33 cellular contexts compared by ENCODE assay signal in the genomic region with DNA sequence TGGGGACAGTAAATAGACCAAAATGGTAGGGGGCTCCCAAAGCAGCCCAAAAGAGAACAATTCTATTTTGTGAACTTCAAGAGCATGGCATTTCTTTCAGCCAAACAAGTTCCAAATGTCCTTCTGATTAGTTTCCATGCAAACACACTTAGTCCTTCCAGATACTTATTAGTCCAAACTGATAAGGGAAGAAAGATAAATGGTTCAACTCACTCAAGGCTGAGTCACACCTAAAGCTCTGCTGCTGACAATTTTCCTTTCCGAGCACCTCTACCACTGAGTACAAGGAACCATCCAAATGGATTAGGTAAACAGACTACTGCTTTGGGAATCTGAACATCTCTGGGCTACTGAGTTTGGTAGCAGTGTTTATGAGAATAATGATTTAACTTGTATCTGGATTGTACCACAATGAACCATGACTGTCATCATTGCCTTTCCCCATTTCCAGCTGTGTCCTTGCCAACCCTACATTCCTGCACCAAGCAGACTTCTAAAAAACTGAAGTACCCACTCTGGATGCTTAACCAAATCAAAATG.
DNase-seq lines count a peak whose midpoint lies in the region; ATAC-seq, FAIRE-seq and TF ChIP-seq lines count a peak whose summit lies in the region.
"Had no signal": no experiment of that assay in that cellular context is flagged by ENCODE, and none has a peak within 500 bp of the region (broad histone marks: within the 10 kb centered on the region; RNA-seq: fewer than 3 reads in every experiment).

No MANE protein-coding gene starts in this region.

- H3K4me1 ChIP-seq in RWPE2 (ENCODE audit: insufficient read depth, poor library complexity, severe bottlenecking) (peaks cover 38% of the 10 kb centered on the region), small intestine (ENCODE audit: control insufficient read depth in 2 of 2, insufficient read depth in 1 of 2, low read depth in 1 of 2, low read length in 1 of 2) (peaks cover 7 to 11% of the 10 kb centered on the region in 2 donors)

- DNase-seq in ELF-1 (ENCODE audit: low read depth, low spot score): peak; percentile 26
- DNase-seq in RWPE2 (ENCODE audit: low spot score): no peak
- DNase-seq in fibroblast of villous mesenchyme (ENCODE audit: low read depth): peak; percentile 46
- peak; percentile 79 for DNase-seq in small intestine
- DNase-seq in islet precursor cell: no peak
- no peak for DNase-seq in activated CD4-positive, alpha-beta memory T cell treated with anti-CD3 and anti-CD28 coated beads, Interleukin-2, amount 10 ng/mL, durations not matched to agents 7 days and 5 days
- DNase-seq: activated CD4-positive, alpha-beta T cell treated with anti-CD3 and anti-CD28 coated beads for 4 hours; activated CD8-positive, alpha-beta memory T cell treated with anti-CD3 and anti-CD28 coated beads for 24 hours; activated T-cell treated with anti-CD3 and anti-CD28 coated beads for 4 hours; C1 segment of cervical spinal cord; DMS79; effector CD8-positive, alpha-beta T cell; GF-D8; GM23248; kidney; left ventricle myocardium superior; midbrain; naive B cell; NCI-H1092; NCI-H1694; NCI-H510A; sigmoid colon; stimulated activated CD4-positive, alpha-beta T cell treated with anti-CD3 and anti-CD28 coated beads, Interleukin-4, amount 100 ng/mL, for 24 hours; T-helper 17 cell had no signal

- FAIRE-seq in small intestine (lab: Jason Lieb, UNC): no peak
- FAIRE-seq: kidney, TTC549 had no signal

- no peak overlapping the region for H3K4me3 Mint-ChIP-seq in activated CD4-positive, alpha-beta memory T cell treated with anti-CD3 and anti-CD28 coated beads, Interleukin-2, amount 10 ng/mL, durations not matched to agents 7 days and 5 days
- H3K4me3 Mint-ChIP-seq: IgD-negative memory B cell, naive B cell, T-helper 17 cell had no signal

- CTCF ChIA-PET in activated CD4-positive, alpha-beta memory T cell treated with anti-CD3 and anti-CD28 coated beads, Interleukin-2, amount 10 ng/mL, durations not matched to agents 7 days and 5 days (lab: Charles Lee): no interaction called here

- no peaks in the 10 kb centered on the region for H3K9me3 ChIP-seq in RWPE2 (ENCODE audit: severe bottlenecking)
- H3K9me3 ChIP-seq in small intestine (ENCODE audit: control insufficient read depth, low read depth): no peaks in the 10 kb centered on the region
- H3K9me3 ChIP-seq: neutrophil, prostate gland, sigmoid colon, tibial nerve had no signal

- TF ChIP-seq CTCF in RWPE2 (IDR thresholded peaks at IDR 0.05; ENCODE audit: poor library complexity, severe bottlenecking) (no peak), fibroblast of villous mesenchyme (IDR thresholded peaks at IDR 0.05; ENCODE audit: insufficient read depth, low read depth, low read length) (no peak)

- no peaks in the 10 kb centered on the region for H3K9me3 Mint-ChIP-seq in activated CD4-positive, alpha-beta memory T cell treated with anti-CD3 and anti-CD28 coated beads, Interleukin-2, amount 10 ng/mL, durations not matched to agents 7 days and 5 days
- H3K9me3 Mint-ChIP-seq: activated naive CD4-positive, alpha-beta T cell treated with anti-CD3 and anti-CD28 coated beads, Interleukin-2, amount 50 U/mL, for 72 hours; IgD-negative memory B cell; naive B cell had no signal

- no peaks in the 10 kb centered on the region for H3K27me3 ChIP-seq in RWPE2 (ENCODE audit: insufficient read depth, poor library complexity, severe bottlenecking)
- no peaks in the 10 kb centered on the region for H3K27me3 ChIP-seq in small intestine (ENCODE audit: control insufficient read depth in 2 of 2, insufficient read depth in 2 of 2, low read length in 2 of 2)
- H3K27me3 ChIP-seq: neutrophil, sigmoid colon, tibial nerve had no signal

- H3K27ac ChIP-seq in RWPE2 (ENCODE audit: poor library complexity, severe bottlenecking) (peak overlapping the region; percentile 11), small intestine (ENCODE audit: low read depth in 1 of 2, low read length in 1 of 2) (no peak overlapping the region)
- H3K27ac ChIP-seq: coronary artery, GM23248, neutrophil, prostate gland, SK-N-MC, tibial nerve had no signal

- ATAC-seq in RWPE2 (ENCODE audit: low read depth) (no peak), GM21526 (IDR thresholded peaks at IDR 0.05; ENCODE audit: low FRiP score, unreplicated experiment) (no peak)
- ATAC-seq: activated naive CD4-positive, alpha-beta T cell treated with anti-CD3 and anti-CD28 coated beads, Interleukin-2, amount 50 U/mL, for 72 hours; left ventricle myocardium superior; T-helper 17 cell had no signal

- no peaks in the 10 kb centered on the region for H3K27me3 Mint-ChIP-seq in activated CD4-positive, alpha-beta memory T cell treated with anti-CD3 and anti-CD28 coated beads, Interleukin-2, amount 10 ng/mL, durations not matched to agents 7 days and 5 days
- H3K27me3 Mint-ChIP-seq: IgD-negative memory B cell, naive B cell had no signal

- no peak overlapping the region for H3K27ac Mint-ChIP-seq in activated CD4-positive, alpha-beta memory T cell treated with anti-CD3 and anti-CD28 coated beads, Interleukin-2, amount 10 ng/mL, durations not matched to agents 7 days and 5 days
- H3K27ac Mint-ChIP-seq: activated naive CD4-positive, alpha-beta T cell treated with anti-CD3 and anti-CD28 coated beads, Interleukin-2, amount 50 U/mL, for 72 hours; IgD-negative memory B cell; naive B cell; T-helper 17 cell had no signal

- 22 to 67% (median 42%) methylated on average over 1 of the region's 1 CpG for WGBS in small intestine, 3 donors

- no peak overlapping the region for H3K4me3 ChIP-seq in RWPE2 (ENCODE audit: severe bottlenecking)
- H3K4me3 ChIP-seq in fibroblast of villous mesenchyme (ENCODE audit: low read depth, low read length): no peak overlapping the region
- no peak overlapping the region for H3K4me3 ChIP-seq in small intestine (ENCODE audit: low read depth in 1 of 2, low read length in 2 of 2)
- H3K4me3 ChIP-seq: coronary artery, GM23248, prostate gland, sigmoid colon, SK-N-MC, tibial nerve had no signal

- POLR2A ChIA-PET in activated CD4-positive, alpha-beta memory T cell treated with anti-CD3 and anti-CD28 coated beads, Interleukin-2, amount 10 ng/mL, durations not matched to agents 7 days and 5 days (lab: Charles Lee): no interaction called here

- no peaks in the 10 kb centered on the region for H3K36me3 Mint-ChIP-seq in activated CD4-positive, alpha-beta memory T cell treated with anti-CD3 and anti-CD28 coated beads, Interleukin-2, amount 10 ng/mL, durations not matched to agents 7 days and 5 days (ENCODE audit: low read depth)
- H3K36me3 Mint-ChIP-seq: activated naive CD4-positive, alpha-beta T cell treated with anti-CD3 and anti-CD28 coated beads, Interleukin-2, amount 50 U/mL, for 72 hours; naive B cell had no signal

- H3K4me1 Mint-ChIP-seq in activated CD4-positive, alpha-beta memory T cell treated with anti-CD3 and anti-CD28 coated beads, Interleukin-2, amount 10 ng/mL, durations not matched to agents 7 days and 5 days: peaks cover 2% of the 10 kb centered on the region
- H3K4me1 Mint-ChIP-seq: T-helper 17 cell had no signal

- H3K36me3 ChIP-seq in RWPE2 (ENCODE audit: low read depth) (peaks cover 47% of the 10 kb centered on the region), small intestine (ENCODE audit: control insufficient read depth in 2 of 2, insufficient read depth in 2 of 2, low read length in 2 of 2) (no peaks in the 10 kb centered on the region)
- H3K36me3 ChIP-seq: neutrophil, prostate gland, tibial nerve had no signal

Comparison
In these comparisons a context has a peak if more than half of its experiments do, and no peak if none do; other contexts are left out.
1. DNase-seq: peak in ELF-1 (single experiment), fibroblast of villous mesenchyme (single experiment) and small intestine (single experiment); none in RWPE2 (single experiment), islet precursor cell (single experiment) and activated CD4-positive, alpha-beta memory T cell treated with anti-CD3 and anti-CD28 coated beads, Interleukin-2, amount 10 ng/mL, durations not matched to agents 7 days and 5 days (single experiment).